Comparison of ENCODE assay signal across 15 cellular contexts in the genomic region with DNA sequence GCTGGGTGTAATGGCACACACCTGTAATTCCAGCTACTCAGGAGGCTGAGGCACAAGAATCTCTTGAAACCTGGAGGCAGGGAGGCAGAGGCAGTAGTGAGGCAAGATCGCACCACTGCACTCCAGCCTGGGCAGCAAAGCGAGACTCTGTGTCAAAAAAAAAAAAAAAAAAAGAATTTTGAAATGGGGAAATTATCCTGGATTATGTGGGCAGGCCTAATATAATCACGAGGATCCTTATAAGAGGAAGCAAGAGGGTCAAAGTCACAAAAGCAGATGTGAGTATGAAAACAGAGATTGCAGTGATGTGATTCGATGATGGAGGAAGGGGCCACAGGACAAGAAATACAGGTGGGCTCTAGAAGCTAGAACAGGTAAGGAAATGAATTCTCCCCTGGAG.
DNase-seq lines count a peak whose midpoint lies in the region; ATAC-seq and TF ChIP-seq lines count a peak whose summit lies in the region.
"Had no signal": no experiment of that assay in that cellular context is flagged by ENCODE, and none has a peak within 500 bp of the region (broad histone marks: within the 10 kb centered on the region; RNA-seq: fewer than 3 reads in every experiment).

No MANE protein-coding gene starts in this region.

- H3K4me1 Mint-ChIP-seq in dendritic cell treated with granulocyte-macrophage colony-stimulating factor and Interleukin-4, amounts not matched to agents 40 ng/mL and 50 ng/mL, for 4 days (ENCODE audit: low read depth), result peaks cover 15% of the 10 kb centered on the region
- H3K4me1 Mint-ChIP-seq in naive B cell (peaks cover 12 to 16% (median 12%) of the 10 kb centered on the region in 3 donors), Calu3 (ENCODE audit: low read depth, unreplicated experiment) (no peaks in the 10 kb centered on the region)

- no peaks in the 10 kb centered on the region for H3K4me1 ChIP-seq in upper lobe of right lung
- H3K4me1 ChIP-seq: A549, BE2C had no signal

- CTCF ChIA-PET in Calu3 (lab: Charles Lee), result interaction anchor here (0.7 kb wide), 1 partner anchor 1403 kb away, joined by 4 read pairs; no protein-coding TSS in a partner anchor

- TF ChIP-seq CTCF in upper lobe of right lung (IDR thresholded peaks at IDR 0.05) (no peak), Calu3 (IDR thresholded peaks at IDR 0.05; ENCODE audit: unreplicated experiment) (no peak)

- no peak overlapping the region for H3K4me3 ChIP-seq in upper lobe of right lung
- H3K4me3 ChIP-seq: A549, GM12878 had no signal

- H3K9me3 ChIP-seq in upper lobe of right lung, result no peaks in the 10 kb centered on the region
- H3K9me3 ChIP-seq: A549, BE2C had no signal

- H3K36me3 Mint-ChIP-seq in dendritic cell treated with granulocyte-macrophage colony-stimulating factor and Interleukin-4, amounts not matched to agents 40 ng/mL and 50 ng/mL, for 4 days (ENCODE audit: low read depth), result no peaks in the 10 kb centered on the region
- H3K36me3 Mint-ChIP-seq in naive B cell, result peaks cover 0 to 2% of the 10 kb centered on the region in 2 donors
- no peaks in the 10 kb centered on the region for H3K36me3 Mint-ChIP-seq in Calu3 (ENCODE audit: insufficient read depth, unreplicated experiment)
- H3K36me3 Mint-ChIP-seq: CD8-positive, alpha-beta T cell had no signal

- peak overlapping the region; percentile 24 for H3K4me3 Mint-ChIP-seq in dendritic cell treated with granulocyte-macrophage colony-stimulating factor and Interleukin-4, amounts not matched to agents 40 ng/mL and 50 ng/mL, for 4 days
- H3K4me3 Mint-ChIP-seq in naive B cell (no peak overlapping the region), Calu3 (ENCODE audit: low read depth, unreplicated experiment) (no peak overlapping the region)
- H3K4me3 Mint-ChIP-seq: CD8-positive, alpha-beta T cell; H9 had no signal

- no peaks in the 10 kb centered on the region for H3K9me3 Mint-ChIP-seq in dendritic cell treated with granulocyte-macrophage colony-stimulating factor and Interleukin-4, amounts not matched to agents 40 ng/mL and 50 ng/mL, for 4 days
- peaks cover 0 to 2% (median 0%) of the 10 kb centered on the region in 7 donors for H3K9me3 Mint-ChIP-seq in naive B cell
- no peaks in the 10 kb centered on the region for H3K9me3 Mint-ChIP-seq in Calu3 (ENCODE audit: low read depth, unreplicated experiment)
- H3K9me3 Mint-ChIP-seq: CD8-positive, alpha-beta T cell; H9 had no signal

- peak; percentile 32 to 39 for ATAC-seq in naive B cell (ENCODE audit: low read depth in 2 of 2)
- peak; percentile 66 for ATAC-seq in upper lobe of right lung
- no peak for ATAC-seq in GM21619 (IDR thresholded peaks at IDR 0.05; ENCODE audit: unreplicated experiment)
- no peak for ATAC-seq in HG03565 (IDR thresholded peaks at IDR 0.05; ENCODE audit: unreplicated experiment)
- ATAC-seq: A549; CD8-positive, alpha-beta T cell; GM12878 had no signal

- intact Hi-C loops in dendritic cell treated with granulocyte-macrophage colony-stimulating factor and Interleukin-4, amounts not matched to agents 40 ng/mL and 50 ng/mL, for 4 days (cut with micrococcal nuclease), result loop anchor here (10.0 kb wide), 1 partner anchor 89 kb away; no protein-coding TSS in a partner anchor
- intact Hi-C loops in upper lobe of right lung (cut with DNase I) (no loop called here), Calu3 (cut with micrococcal nuclease; ENCODE audit: unreplicated experiment) (no loop called here)

- no peaks in the 10 kb centered on the region for H3K27me3 ChIP-seq in upper lobe of right lung
- H3K27me3 ChIP-seq: BE2C had no signal

- H3K27ac Mint-ChIP-seq in dendritic cell treated with granulocyte-macrophage colony-stimulating factor and Interleukin-4, amounts not matched to agents 40 ng/mL and 50 ng/mL, for 4 days, result peak overlapping the region; percentile 61
- peak overlapping the region in 3 of 6 donors; percentile 8 to 90 (median 11) for H3K27ac Mint-ChIP-seq in naive B cell
- H3K27ac Mint-ChIP-seq in Calu3 (ENCODE audit: unreplicated experiment), result no peak overlapping the region
- H3K27ac Mint-ChIP-seq: CD8-positive, alpha-beta T cell had no signal

- H3K27me3 Mint-ChIP-seq in dendritic cell treated with granulocyte-macrophage colony-stimulating factor and Interleukin-4, amounts not matched to agents 40 ng/mL and 50 ng/mL, for 4 days, result peaks cover 5% of the 10 kb centered on the region
- no peaks in the 10 kb centered on the region for H3K27me3 Mint-ChIP-seq in naive B cell
- H3K27me3 Mint-ChIP-seq in Calu3 (ENCODE audit: unreplicated experiment), result no peaks in the 10 kb centered on the region

- H3K36me3 ChIP-seq in upper lobe of right lung, result no peaks in the 10 kb centered on the region
- H3K36me3 ChIP-seq: BE2C had no signal

- BruUV-seq in Calu3 (replicated peaks; lab: Mats Ljungman, UMichigan), result no TSS peak

- no peak overlapping the region for H3K27ac ChIP-seq in upper lobe of right lung
- H3K27ac ChIP-seq: A549, C4-2B had no signal

- peak; percentile 14 for DNase-seq in NOMO-1 treated with dmso at 0.1 percent for 144 hours (lab: John Stamatoyannopoulos, UW; ENCODE audit: unreplicated experiment)
- DNase-seq in naive B cell, result no peak
- no peak for DNase-seq in upper lobe of right lung
- DNase-seq in Calu3, result no peak
- DNase-seq: BE2C; CD8-positive, alpha-beta T cell; COR-L47; GOT3; H9 had no signal

Comparison
In these comparisons a context has a peak if more than half of its experiments do, and no peak if none do; other contexts are left out.
1. ATAC-seq: peak in naive B cell (2 of 2) and upper lobe of right lung (single experiment); none in GM21619 (single experiment) and HG03565 (single experiment).